8 cellular contexts compared by ENCODE assay signal in genomic region chr17:82419471-82419995, GRCh38. TPM values are rescaled to one million over a fixed set of nuclear protein-coding genes. Genes with fewer than 3 reads are reported as not detected.
DNase-seq lines count a peak whose midpoint lies in the region; ATAC-seq and TF ChIP-seq lines count a peak whose summit lies in the region.

No MANE protein-coding gene starts in this region.

- WGBS in urinary bladder, result 85% methylated on average over 3 of the region's 3 CpGs

- no peak for DNase-seq in activated naive CD4-positive, alpha-beta T cell treated with anti-CD3 and anti-CD28 coated beads, Interleukin-2, amount 50 U/mL, for 16 hours
- DNase-seq in activated CD8-positive, alpha-beta T cell treated with anti-CD3 and anti-CD28 coated beads for 36 hours, result no peak
- no peak for DNase-seq in left lung
- no peak for DNase-seq in Right ventricle myocardium inferior (ENCODE audit: missing footprints)
- DNase-seq in activated CD8-positive, alpha-beta memory T cell treated with anti-CD3 and anti-CD28 coated beads, Interleukin-2, amount 50 U/mL, for 48 hours, result no peak
- no peak for DNase-seq in COLO829 (ENCODE audit: low spot score)

- H3K4me1 Mint-ChIP-seq in activated naive CD4-positive, alpha-beta T cell treated with anti-CD3 and anti-CD28 coated beads, Interleukin-2, amount 50 U/mL, for 24 hours, result peaks cover 35% of the 10 kb centered on the region
- peaks cover 25% of the 10 kb centered on the region for H3K4me1 Mint-ChIP-seq in activated CD8-positive, alpha-beta T cell treated with anti-CD3 and anti-CD28 coated beads for 36 hours (ENCODE audit: low read depth)

- peak overlapping the region; percentile 72 for H3K27ac Mint-ChIP-seq in activated naive CD4-positive, alpha-beta T cell treated with anti-CD3 and anti-CD28 coated beads, Interleukin-2, amount 50 U/mL, for 24 hours
- peak overlapping the region; percentile 57 for H3K27ac Mint-ChIP-seq in activated CD8-positive, alpha-beta T cell treated with anti-CD3 and anti-CD28 coated beads for 36 hours

- no peaks in the 10 kb centered on the region for H3K27me3 Mint-ChIP-seq in activated naive CD4-positive, alpha-beta T cell treated with anti-CD3 and anti-CD28 coated beads, Interleukin-2, amount 50 U/mL, for 24 hours
- no peaks in the 10 kb centered on the region for H3K27me3 Mint-ChIP-seq in activated CD8-positive, alpha-beta T cell treated with anti-CD3 and anti-CD28 coated beads for 36 hours

- H3K4me1 ChIP-seq in left lung (peaks cover 8 to 29% of the 10 kb centered on the region in 2 donors), urinary bladder (ENCODE audit: insufficient read depth) (no peaks in the 10 kb centered on the region)

- peaks cover 0 to 18% of the 10 kb centered on the region in 2 donors for H3K36me3 ChIP-seq in left lung
- H3K36me3 ChIP-seq in urinary bladder (ENCODE audit: insufficient read depth), result no peaks in the 10 kb centered on the region

- no peaks in the 10 kb centered on the region for H3K27me3 ChIP-seq in left lung

- H3K27ac ChIP-seq in left lung (peak overlapping the region in 1 of 2 donors; percentile 83), urinary bladder (ENCODE audit: low read depth) (no peak overlapping the region)

- peaks cover 4% of the 10 kb centered on the region for H3K36me3 Mint-ChIP-seq in activated naive CD4-positive, alpha-beta T cell treated with anti-CD3 and anti-CD28 coated beads, Interleukin-2, amount 50 U/mL, for 24 hours
- peaks cover 15% of the 10 kb centered on the region for H3K36me3 Mint-ChIP-seq in activated CD8-positive, alpha-beta T cell treated with anti-CD3 and anti-CD28 coated beads for 36 hours (ENCODE audit: low read depth)

- no peaks in the 10 kb centered on the region for H3K9me3 Mint-ChIP-seq in activated naive CD4-positive, alpha-beta T cell treated with anti-CD3 and anti-CD28 coated beads, Interleukin-2, amount 50 U/mL, for 24 hours
- no peaks in the 10 kb centered on the region for H3K9me3 Mint-ChIP-seq in activated CD8-positive, alpha-beta T cell treated with anti-CD3 and anti-CD28 coated beads for 36 hours

- POLR2A ChIA-PET in activated CD8-positive, alpha-beta T cell treated with anti-CD3 and anti-CD28 coated beads for 36 hours (lab: Charles Lee), result interaction anchor here (0.7 to 4.2 kb wide), 7 partner anchors 11 to 85 kb away, joined by 3 to 20 read pairs (median 4); no protein-coding TSS in a partner anchor

- CTCF ChIA-PET in activated CD8-positive, alpha-beta T cell treated with anti-CD3 and anti-CD28 coated beads for 36 hours (lab: Charles Lee), result interaction anchor here (0.8 to 1.8 kb wide), 5 partner anchors 9 to 389 kb away, joined by 3 to 8 read pairs (median 3); no protein-coding TSS in a partner anchor

- H3K9me3 ChIP-seq in left lung, result no peaks in the 10 kb centered on the region

- peak overlapping the region; percentile 77 for H3K4me3 Mint-ChIP-seq in activated naive CD4-positive, alpha-beta T cell treated with anti-CD3 and anti-CD28 coated beads, Interleukin-2, amount 50 U/mL, for 24 hours
- H3K4me3 Mint-ChIP-seq in activated CD8-positive, alpha-beta T cell treated with anti-CD3 and anti-CD28 coated beads for 36 hours, result peak overlapping the region; percentile 78

- intact Hi-C loops in activated CD8-positive, alpha-beta T cell treated with anti-CD3 and anti-CD28 coated beads for 36 hours (cut with micrococcal nuclease), result no loop called here
- intact Hi-C loops in left lung (cut with DNase I) (no loop called here), Right ventricle myocardium inferior (cut with DNase I) (loop anchor here (5.0 kb wide), 1 partner anchor 33 kb away; the partner anchor contains the start of gene CYBC1)

- no peak for TF ChIP-seq CTCF in activated CD8-positive, alpha-beta T cell treated with anti-CD3 and anti-CD28 coated beads for 36 hours (IDR thresholded peaks at IDR 0.05)
- TF ChIP-seq CTCF in left lung (IDR thresholded peaks at IDR 0.05), result no peak

- ATAC-seq in activated CD8-positive, alpha-beta T cell treated with anti-CD3 and anti-CD28 coated beads for 36 hours, result no peak
- ATAC-seq in left lung (no peak), Right ventricle myocardium inferior (no peak)

- H3K4me3 ChIP-seq in left lung (peak overlapping the region; percentile 76 to 86), urinary bladder (ENCODE audit: low read depth, low read length) (peak overlapping the region; percentile 76)

RNA-seq across cellular contexts. Expression of gene OGFOD3, which starts 1.1 kb away (rescaled TPM):
- total RNA-seq in activated CD8-positive, alpha-beta T cell treated with anti-CD3 and anti-CD28 coated beads for 36 hours, result 10 to 100 TPM; 22.0 to 25.0 TPM
- 10 to 100 TPM; 31.0 to 37.9 TPM for total RNA-seq in left lung
- total RNA-seq in urinary bladder, result 10.0 TPM
- polyA plus RNA-seq in urinary bladder, result 31.5 TPM
- 23.5 TPM for total RNA-seq in Right ventricle myocardium inferior

RNA-seq across cellular contexts. Expression of gene HEXD, which starts 1.4 kb away (rescaled TPM):
- 10 to 100 TPM; 21.8 to 21.9 TPM for total RNA-seq in activated CD8-positive, alpha-beta T cell treated with anti-CD3 and anti-CD28 coated beads for 36 hours
- 10 to 100 TPM; 28.6 to 34.7 TPM for total RNA-seq in left lung
- 13.8 TPM for total RNA-seq in urinary bladder
- polyA plus RNA-seq in urinary bladder, result 40.5 TPM
- 14.4 TPM for total RNA-seq in Right ventricle myocardium inferior

RNA-seq across cellular contexts. Expression of gene CYBC1, which starts 31.0 kb away (rescaled TPM):
- total RNA-seq in activated CD8-positive, alpha-beta T cell treated with anti-CD3 and anti-CD28 coated beads for 36 hours, result 100 to 1,000 TPM; 189 to 192 TPM
- total RNA-seq in left lung (100 to 1,000 TPM in 1 of 2 donors, 10 to 100 TPM in 1; 90.2 to 116 TPM), urinary bladder (27.2 TPM), Right ventricle myocardium inferior (29.4 TPM)
- 85.3 TPM for polyA plus RNA-seq in urinary bladder

RNA-seq across cellular contexts. Expression of gene NARF, which starts 39.0 kb away (rescaled TPM):
- total RNA-seq in activated CD8-positive, alpha-beta T cell treated with anti-CD3 and anti-CD28 coated beads for 36 hours, result 10 to 100 TPM; 63.9 to 65.4 TPM
- total RNA-seq in left lung (10 to 100 TPM; 38.9 to 52.4 TPM), urinary bladder (32.4 TPM), Right ventricle myocardium inferior (72.7 TPM)
- polyA plus RNA-seq in urinary bladder, result 64.2 TPM

RNA-seq across cellular contexts. Expression of gene UTS2R, which starts 48.0 kb away (rescaled TPM):
- total RNA-seq in activated CD8-positive, alpha-beta T cell treated with anti-CD3 and anti-CD28 coated beads for 36 hours, result not detected
- total RNA-seq in left lung, result not detected
- total RNA-seq in urinary bladder, result not detected
- not detected for polyA plus RNA-seq in urinary bladder
- 0.76 TPM for total RNA-seq in Right ventricle myocardium inferior
